In genomic region chr15:67915374-67916050, GRCh38 we compare ENCODE assay signal across 9 cellular contexts.
DNase-seq lines count a peak whose midpoint lies in the region; ATAC-seq, FAIRE-seq and TF ChIP-seq lines count a peak whose summit lies in the region.
"Had no signal": no experiment of that assay in that cellular context is flagged by ENCODE, and none has a peak within 500 bp of the region (broad histone marks: within the 10 kb centered on the region; RNA-seq: fewer than 3 reads in every experiment).

No MANE protein-coding gene starts in this region.

- TF ChIP-seq POLR2A in K562 (conservative IDR thresholded peaks at IDR 0.05): no peak
- no peak for TF ChIP-seq POLR2A in testis (IDR thresholded peaks at IDR 0.05)

- H3K4me3 ChIP-seq in K562 (no peak overlapping the region), left lung (no peak overlapping the region), testis (no peak overlapping the region)

- 45% methylated on average over 7 of the region's 7 CpGs for WGBS in K562 (ENCODE audit: insufficient coverage, low coverage, missing lambda C conversion rate)
- WGBS in testis, 2 donors: 43 to 47% methylated on average over 7 of the region's 7 CpGs

- H3K4me1 ChIP-seq in K562 (replicated peaks in 1 of 2; ENCODE audit: control insufficient read depth in 2 of 2, insufficient read depth in 2 of 2, low read length in 2 of 2): peaks cover 5 to 19% of the 10 kb centered on the region in 2 experiments; a peak in 3 of 5 replicates
- H3K4me1 ChIP-seq in left lung: peaks cover 6 to 15% of the 10 kb centered on the region in 2 donors
- H3K4me1 ChIP-seq in testis: peaks cover 20% of the 10 kb centered on the region

- no peak for TF ChIP-seq EP300 in K562 (IDR thresholded peaks at IDR 0.05; ENCODE audit: low read length)

- TF ChIP-seq RAD21 in K562 (CRISPR knock-in tag; conservative IDR thresholded peaks at IDR 0.05 in 1 of 2, IDR thresholded peaks at IDR 0.05 in 1 of 2): no peak

- peak overlapping the region; percentile 90 for H2AFZ ChIP-seq in K562 (ENCODE audit: low read depth, low read length)

- no peaks in the 10 kb centered on the region for H4K20me1 ChIP-seq in K562 (replicated peaks; ENCODE audit: control insufficient read depth, insufficient read depth, low read length)

- peak; percentile 20; the same call in 2 of the 3 replicates for ATAC-seq in K562
- ATAC-seq in left lung: peak; percentile 91
- ATAC-seq in GM21528 (IDR thresholded peaks at IDR 0.05; ENCODE audit: low FRiP score, unreplicated experiment): no peak

- POLR2A ChIA-PET in K562 (lab: Yijun Ruan, JAX): interaction anchor here (0.7 to 2.3 kb wide), 4 partner anchors 8 to 207 kb away, joined by 3 to 8 read pairs (median 5); no protein-coding TSS in a partner anchor

- FAIRE-seq in K562 (lab: Jason Lieb, UNC): no peak
- FAIRE-seq: GM19239 had no signal

- H3K9me3 ChIP-seq in K562 (replicated peaks; ENCODE audit: control insufficient read depth, insufficient read depth, low read depth, low read length): no peaks in the 10 kb centered on the region
- H3K9me3 ChIP-seq in left lung: peaks cover 3 to 10% of the 10 kb centered on the region in 2 donors
- no peaks in the 10 kb centered on the region for H3K9me3 ChIP-seq in testis

- no peak overlapping the region for H3K27ac ChIP-seq in K562 (ENCODE audit: extremely low read depth, low read depth, low read length)
- H3K27ac ChIP-seq in left lung: peak overlapping the region; percentile 64 to 86
- peak overlapping the region; percentile 50 to 84 for H3K27ac ChIP-seq in testis

- no peak for TF ChIP-seq CTCF in K562 (IDR thresholded peaks at IDR 0.05 in 2 of 3, conservative IDR thresholded peaks at IDR 0.05 in 1 of 3; ENCODE audit: insufficient read depth in 2 of 3, low read depth in 1 of 3, low read length in 3 of 3)
- no peak for TF ChIP-seq CTCF in left lung (IDR thresholded peaks at IDR 0.05)
- TF ChIP-seq CTCF in testis (IDR thresholded peaks at IDR 0.05): no peak

- no peaks in the 10 kb centered on the region for H3K79me2 ChIP-seq in K562 (ENCODE audit: control insufficient read depth, insufficient read depth, low read length)

- DNase-seq in NCI-H1930 (lab: John Stamatoyannopoulos, UW) (peak; percentile 12 to 52), K562 (ENCODE audit: extremely low read depth in 1 of 4, low spot score in 3 of 4) (no peak), left lung (peak; percentile 79 to 81), testis (peak; percentile 51), AG08395 (ENCODE audit: low spot score) (no peak), T-helper 1 cell (no peak)
- DNase-seq in activated effector memory CD4-positive, alpha-beta T cell treated with Interleukin-2 at 50 U/mL for 16 hours: no peak

- H3K9me1 ChIP-seq in K562 (ENCODE audit: control insufficient read depth, insufficient read depth, low read length): no peaks in the 10 kb centered on the region

- peak overlapping the region; percentile 33 to 65; a peak in 2 of 4 replicates for H3K9ac ChIP-seq in K562 (ENCODE audit: insufficient read depth in 1 of 2, low read depth in 2 of 2, low read length in 2 of 2)

- intact Hi-C loops in K562 (cut with micrococcal nuclease) (no loop called here), left lung (cut with DNase I) (no loop called here), testis (cut with DNase I; ENCODE audit: low total_unique reads) (no loop called here)

- CTCF ChIA-PET in K562 (lab: Yijun Ruan, JAX; ENCODE audit: low intra/inter-chr PET ratio): no interaction called here

- in situ Hi-C loops in K562 (cut with MboI): no loop called here

- no TSS peak for BruUV-seq in K562 (replicated peaks; lab: Mats Ljungman, UMichigan)

- H3K4me2 ChIP-seq in K562 (ENCODE audit: insufficient read depth, low read length): peak overlapping the region; percentile 58; the same call in 1 of the 2 replicates

- H3K36me3 ChIP-seq in K562 (ENCODE audit: control insufficient read depth, insufficient read depth, low read length) (no peaks in the 10 kb centered on the region), left lung (no peaks in the 10 kb centered on the region), testis (ENCODE audit: low read depth, missing control alignments) (no peaks in the 10 kb centered on the region)

- H3K27me3 ChIP-seq in K562 (ENCODE audit: control insufficient read depth in 2 of 2, insufficient read depth in 2 of 2, low read length in 2 of 2) (no peaks in the 10 kb centered on the region), left lung (no peaks in the 10 kb centered on the region), testis (no peaks in the 10 kb centered on the region)

TF ChIP-seq in K562, 482 proteins besides CTCF, POLR2A, EP300 and RAD21 (continues in another document):
- TF ChIP-seq HMBOX1 (IDR thresholded peaks at IDR 0.05) (0 out of 2 replicates have a peak, but pooled peaks have one; percentile 26), EP400 (IDR thresholded peaks at IDR 0.05) (0 out of 2 replicates have a peak, but pooled peaks have one; percentile 3), FOXA3 (CRISPR knock-in tag; conservative IDR thresholded peaks at IDR 0.05 in 1 of 2, IDR thresholded peaks at IDR 0.05 in 1 of 2) (0 out of 4 replicates have a peak, but pooled peaks of 1 of the 2 experiments have one; percentile 12), ZNF592 (IDR thresholded peaks at IDR 0.05) (peak; percentile 39; the same call in 1 of the 2 replicates), NR4A1 (CRISPR knock-in tag; IDR thresholded peaks at IDR 0.05) (no peak), NR4A1 (tag; IDR thresholded peaks at IDR 0.05) (peak; percentile 51; the same call in 1 of the 2 replicates), TFAM (CRISPR knock-in tag; conservative IDR thresholded peaks at IDR 0.05) (no peak), ZNF707 (CRISPR knock-in tag; conservative IDR thresholded peaks at IDR 0.05) (no peak), POU5F1 (IDR thresholded peaks at IDR 0.05; ENCODE audit: borderline replicate concordance, low read depth, low read length, partially characterized antibody) (no peak), NR2F6 (CRISPR knock-in tag; IDR thresholded peaks at IDR 0.05) (no peak), ELF4 (CRISPR knock-in tag; IDR thresholded peaks at IDR 0.05) (no peak), SMARCB1 (IDR thresholded peaks at IDR 0.05; ENCODE audit: insufficient read length, low read depth) (no peak)

Comparison
In these comparisons a context has a peak if more than half of its experiments do, and no peak if none do; other contexts are left out.
1. DNase-seq: peak in NCI-H1930 (2 of 2), left lung (2 of 2) and testis (single experiment); none in K562 (0 of 4), AG08395 (single experiment), activated effector memory CD4-positive, alpha-beta T cell treated with Interleukin-2 at 50 U/mL for 16 hours (single experiment) and T-helper 1 cell (0 of 5).